ENCODE assay signal across 1 cellular context in genomic region chr11:115950660-115951059, GRCh38.
TF ChIP-seq lines count a peak whose summit lies in the region.

No MANE protein-coding gene starts in this region.

TF ChIP-seq in HEK293, 187 proteins besides CTCF, POLR2A, EP300 and RAD21 (continued from another document):
- TF ChIP-seq, protein P1, sequence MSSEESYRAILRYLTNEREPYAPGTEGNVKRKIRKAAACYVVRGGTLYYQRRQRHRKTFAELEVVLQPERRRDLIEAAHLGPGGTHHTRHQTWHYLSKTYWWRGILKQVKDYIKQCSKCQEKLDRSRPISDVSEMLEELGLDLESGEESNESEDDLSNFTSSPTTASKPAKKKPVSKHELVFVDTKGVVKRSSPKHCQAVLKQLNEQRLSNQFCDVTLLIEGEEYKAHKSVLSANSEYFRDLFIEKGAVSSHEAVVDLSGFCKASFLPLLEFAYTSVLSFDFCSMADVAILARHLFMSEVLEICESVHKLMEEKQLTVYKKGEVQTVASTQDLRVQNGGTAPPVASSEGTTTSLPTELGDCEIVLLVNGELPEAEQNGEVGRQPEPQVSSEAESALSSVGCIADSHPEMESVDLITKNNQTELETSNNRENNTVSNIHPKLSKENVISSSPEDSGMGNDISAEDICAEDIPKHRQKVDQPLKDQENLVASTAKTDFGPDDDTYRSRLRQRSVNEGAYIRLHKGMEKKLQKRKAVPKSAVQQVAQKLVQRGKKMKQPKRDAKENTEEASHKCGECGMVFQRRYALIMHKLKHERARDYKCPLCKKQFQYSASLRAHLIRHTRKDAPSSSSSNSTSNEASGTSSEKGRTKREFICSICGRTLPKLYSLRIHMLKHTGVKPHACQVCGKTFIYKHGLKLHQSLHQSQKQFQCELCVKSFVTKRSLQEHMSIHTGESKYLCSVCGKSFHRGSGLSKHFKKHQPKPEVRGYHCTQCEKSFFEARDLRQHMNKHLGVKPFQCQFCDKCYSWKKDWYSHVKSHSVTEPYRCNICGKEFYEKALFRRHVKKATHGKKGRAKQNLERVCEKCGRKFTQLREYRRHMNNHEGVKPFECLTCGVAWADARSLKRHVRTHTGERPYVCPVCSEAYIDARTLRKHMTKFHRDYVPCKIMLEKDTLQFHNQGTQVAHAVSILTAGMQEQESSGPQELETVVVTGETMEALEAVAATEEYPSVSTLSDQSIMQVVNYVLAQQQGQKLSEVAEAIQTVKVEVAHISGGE (tag by site-specific recombination; conservative IDR thresholded peaks at IDR 0.05; ENCODE audit: low read depth) = no peak
- TF ChIP-seq ZBTB17 (tag by site-specific recombination; IDR thresholded peaks at IDR 0.05) (no peak), SETDB1 (IDR thresholded peaks at IDR 0.05; ENCODE audit: insufficient read length, low read length) (peak; percentile 95), KLF7 (tag by site-specific recombination; IDR thresholded peaks at IDR 0.05; ENCODE audit: borderline replicate concordance) (no peak), ZNF791 (tag by site-specific recombination; IDR thresholded peaks at IDR 0.05) (peak; percentile 96)
